Comparison of ENCODE assay signal across 16 cellular contexts in genomic region chr19:43634516-43634876, GRCh38. TPM values are rescaled to one million over a fixed set of nuclear protein-coding genes. Genes with fewer than 3 reads are reported as not detected.
DNase-seq lines count a peak whose midpoint lies in the region; ATAC-seq and TF ChIP-seq lines count a peak whose summit lies in the region.
"Had no signal": no experiment of that assay in that cellular context is flagged by ENCODE, and none has a peak within 500 bp of the region (broad histone marks: within the 10 kb centered on the region; RNA-seq: fewer than 3 reads in every experiment).

No MANE protein-coding gene starts in this region.

- H3K4me3 ChIP-seq in esophagus muscularis mucosa (peak overlapping the region; percentile 32 to 46 (median 42)), stomach smooth muscle (ENCODE audit: low read length in 2 of 2) (peak overlapping the region; percentile 40), right atrium auricular region (peak overlapping the region in 1 of 2 donors; percentile 4)
- H3K4me3 ChIP-seq: SJSA1, thoracic aorta had no signal

- DNase-seq in RWPE1 (ENCODE audit: low spot score) (no peak), esophagus muscularis mucosa (ENCODE audit: extremely low spot score) (no peak), mesothelial cell of epicardium (ENCODE audit: low spot score in 2 of 2, unreplicated experiment in 2 of 2) (no peak), HEK293T (ENCODE audit: extremely low spot score) (no peak), right atrium auricular region (ENCODE audit: low spot score) (no peak), NCI-H1436 treated with DMSO at 0.1 percent for 48 hours (lab: John Stamatoyannopoulos, UW) (no peak)
- DNase-seq: activated CD8-positive, alpha-beta memory T cell treated with anti-CD3 and anti-CD28 coated beads, Interleukin-2, amount 50 U/mL, for 48 hours; KG1; NCI-H187; NCI-H748 treated with DMSO at 0.1 percent for 48 hours had no signal

- intact Hi-C loops in esophagus muscularis mucosa (cut with DNase I) = no loop called here

- no peak for TF ChIP-seq EP300 in esophagus muscularis mucosa (IDR thresholded peaks at IDR 0.05)

- H3K4me1 Mint-ChIP-seq in mesothelial cell of epicardium = peaks cover 27% of the 10 kb centered on the region

- no peaks in the 10 kb centered on the region for H3K9me3 Mint-ChIP-seq in mesothelial cell of epicardium

- TF ChIP-seq POLR2A in esophagus muscularis mucosa (IDR thresholded peaks at IDR 0.05; ENCODE audit: low read depth) = no peak

- no peaks in the 10 kb centered on the region for H3K9me3 ChIP-seq in esophagus muscularis mucosa
- no peaks in the 10 kb centered on the region for H3K9me3 ChIP-seq in stomach smooth muscle (ENCODE audit: control insufficient read depth in 2 of 2, low read length in 2 of 2)
- no peaks in the 10 kb centered on the region for H3K9me3 ChIP-seq in right atrium auricular region
- H3K9me3 ChIP-seq: SJSA1, thoracic aorta had no signal

- CTCF ChIA-PET in RWPE1 (lab: Yijun Ruan, JAX) = interaction anchor here (0.6 kb wide), 2 partner anchors 40 to 787 kb away, joined by 3 to 6 read pairs; no protein-coding TSS in a partner anchor
- CTCF ChIA-PET in HEK293T (lab: Yijun Ruan, JAX) = no interaction called here

- H3K4me3 Mint-ChIP-seq in mesothelial cell of epicardium = peak overlapping the region; percentile 65

- TF ChIP-seq CTCF in RWPE1 (conservative IDR thresholded peaks at IDR 0.05; ENCODE audit: low read depth) = no peak
- no peak for TF ChIP-seq CTCF in esophagus muscularis mucosa (IDR thresholded peaks at IDR 0.05)
- no peak for TF ChIP-seq CTCF in mesothelial cell of epicardium (IDR thresholded peaks at IDR 0.05; ENCODE audit: unreplicated experiment)
- no peak for TF ChIP-seq CTCF in right atrium auricular region (IDR thresholded peaks at IDR 0.05)

- peaks cover 2% of the 10 kb centered on the region for H3K36me3 Mint-ChIP-seq in mesothelial cell of epicardium

- no peak overlapping the region for H3K27ac Mint-ChIP-seq in mesothelial cell of epicardium

- H3K36me3 ChIP-seq in esophagus muscularis mucosa (no peaks in the 10 kb centered on the region), stomach smooth muscle (ENCODE audit: control insufficient read depth in 2 of 2, insufficient read depth in 2 of 2, low read length in 2 of 2) (no peaks in the 10 kb centered on the region), right atrium auricular region (no peaks in the 10 kb centered on the region)
- H3K36me3 ChIP-seq: SJSA1, thoracic aorta had no signal

- POLR2A ChIA-PET in RWPE1 (lab: Yijun Ruan, JAX; ENCODE audit: low non-redundant PET) (no interaction called here), HEK293T (lab: Yijun Ruan, JAX) (no interaction called here)

- no peaks in the 10 kb centered on the region for H3K27me3 ChIP-seq in esophagus muscularis mucosa
- H3K27me3 ChIP-seq in stomach smooth muscle (ENCODE audit: control insufficient read depth in 1 of 2, insufficient read depth in 2 of 2, low read length in 2 of 2) = no peaks in the 10 kb centered on the region
- no peaks in the 10 kb centered on the region for H3K27me3 ChIP-seq in right atrium auricular region

- peaks cover 6 to 47% (median 33%) of the 10 kb centered on the region in 4 donors for H3K4me1 ChIP-seq in esophagus muscularis mucosa
- H3K4me1 ChIP-seq in stomach smooth muscle (ENCODE audit: control insufficient read depth, insufficient read depth, low read length) = peaks cover 12% of the 10 kb centered on the region
- peaks cover 0 to 3% of the 10 kb centered on the region in 2 donors for H3K4me1 ChIP-seq in right atrium auricular region

- peaks cover 12% of the 10 kb centered on the region for H3K27me3 Mint-ChIP-seq in mesothelial cell of epicardium (ENCODE audit: low read depth)
- H3K27me3 Mint-ChIP-seq: progenitor cell of endocrine pancreas had no signal

- no peak for ATAC-seq in GM19467 (IDR thresholded peaks at IDR 0.05; ENCODE audit: unreplicated experiment)

- H3K9ac ChIP-seq in stomach smooth muscle (ENCODE audit: low read length in 2 of 2) = peak overlapping the region; percentile 13 to 57

- 0 out of 2 replicates have a peak overlapping the region, but pooled peaks have one; percentile 6 for H3K27ac ChIP-seq in RWPE1
- peak overlapping the region; percentile 68 to 76 (median 72) for H3K27ac ChIP-seq in esophagus muscularis mucosa (replicated peaks in 1 of 4)
- H3K27ac ChIP-seq in stomach smooth muscle (ENCODE audit: low read length) = no peak overlapping the region
- no peak overlapping the region for H3K27ac ChIP-seq in right atrium auricular region
- H3K27ac ChIP-seq: SJSA1, thoracic aorta had no signal

- WGBS in esophagus muscularis mucosa = 27% methylated on average over 4 of the region's 5 CpGs

TF ChIP-seq in HEK293T, 16 proteins besides CTCF, POLR2A, EP300 and RAD21:
- no peak for TF ChIP-seq TARDBP (IDR thresholded peaks at IDR 0.05)
- no peak for TF ChIP-seq FOXA1 (IDR thresholded peaks at IDR 0.05)
- no peak for TF ChIP-seq NFRKB (IDR thresholded peaks at IDR 0.05)
- no peak for TF ChIP-seq PKNOX1 (IDR thresholded peaks at IDR 0.05)
- TF ChIP-seq ELF4 (IDR thresholded peaks at IDR 0.05) = no peak
- TF ChIP-seq FOXK2 (IDR thresholded peaks at IDR 0.05) = no peak
- TF ChIP-seq SP1 (IDR thresholded peaks at IDR 0.05) = no peak
- TF ChIP-seq LEF1 (IDR thresholded peaks at IDR 0.05; ENCODE audit: borderline replicate concordance) = no peak
- no peak for TF ChIP-seq BHLHE40 (IDR thresholded peaks at IDR 0.05; ENCODE audit: borderline replicate concordance)
- TF ChIP-seq SUZ12 (IDR thresholded peaks at IDR 0.05) = no peak
- TF ChIP-seq L3MBTL2 (conservative IDR thresholded peaks at IDR 0.05) = no peak
- TF ChIP-seq HDGF (IDR thresholded peaks at IDR 0.05; ENCODE audit: borderline replicate concordance) = no peak
- no peak for TF ChIP-seq ZNF384 (IDR thresholded peaks at IDR 0.05)
- no peak for TF ChIP-seq ARNT (IDR thresholded peaks at IDR 0.05)
- TF ChIP-seq CTBP1 (IDR thresholded peaks at IDR 0.05; ENCODE audit: borderline replicate concordance) = no peak
- no peak for TF ChIP-seq FOXM1 (IDR thresholded peaks at IDR 0.05; ENCODE audit: borderline replicate concordance)

RNA-seq across cellular contexts. Expression of gene CADM4, which starts 5.2 kb away (rescaled TPM):
- 10 to 100 TPM; 31.6 to 67.9 (median 46.9) TPM for total RNA-seq in esophagus muscularis mucosa
- 45.8 to 48.3 TPM (median 47.1 TPM) in 3 replicates for total RNA-seq in mesothelial cell of epicardium
- total RNA-seq in right atrium auricular region = 1 to 10 TPM; 6.6 to 9.6 TPM
- total RNA-seq: SJSA1 had no signal

RNA-seq across cellular contexts. Expression of gene ZNF428, which starts 15.1 kb away (rescaled TPM):
- total RNA-seq in esophagus muscularis mucosa (10 to 100 TPM; 33.2 to 61.3 (median 47.8) TPM), mesothelial cell of epicardium (92.2 to 96.2 TPM (median 92.4 TPM) in 3 replicates), right atrium auricular region (10 to 100 TPM; 23.4 to 25.7 TPM)

RNA-seq across cellular contexts. Expression of gene SRRM5, which starts 22.6 kb away (rescaled TPM):
- total RNA-seq in esophagus muscularis mucosa (under 1 TPM; 0.13 to 0.42 (median 0.25) TPM), mesothelial cell of epicardium (0.36 to 0.63 TPM (median 0.58 TPM) in 3 replicates), right atrium auricular region (under 1 TPM in 1 of 2 donors, not detected in 1; 0.28 TPM)
- total RNA-seq: H4, SJSA1 had no signal

RNA-seq across cellular contexts. Expression of gene PLAUR, which starts 35.5 kb away (rescaled TPM):
- 10 to 100 TPM in 3 of 4 donors, 1 to 10 TPM in 1; 7.5 to 45.7 (median 18.4) TPM for total RNA-seq in esophagus muscularis mucosa
- total RNA-seq in mesothelial cell of epicardium = 18.5 to 22.7 TPM (median 22.2 TPM) in 3 replicates
- total RNA-seq in right atrium auricular region = 10 to 100 TPM; 12.9 to 18.4 TPM

RNA-seq across cellular contexts. Expression of gene ZNF576, which starts 38.1 kb away (rescaled TPM):
- total RNA-seq in esophagus muscularis mucosa (10 to 100 TPM in 3 of 4 donors, 1 to 10 TPM in 1; 10.0 to 18.6 (median 16.6) TPM), mesothelial cell of epicardium (11.4 to 12.6 TPM (median 12.6 TPM) in 3 replicates), right atrium auricular region (10 to 100 TPM in 1 of 2 donors, 1 to 10 TPM in 1; 8.9 to 16.4 TPM)

Comparison
In these comparisons a context has a peak if more than half of its experiments do, and no peak if none do; other contexts are left out.
1. H3K27ac ChIP-seq: peak in RWPE1 (single experiment) and esophagus muscularis mucosa (4 of 4); none in stomach smooth muscle (single experiment) and right atrium auricular region (0 of 2).